ENCODE assay signal across 25 cellular contexts in the genomic region with DNA sequence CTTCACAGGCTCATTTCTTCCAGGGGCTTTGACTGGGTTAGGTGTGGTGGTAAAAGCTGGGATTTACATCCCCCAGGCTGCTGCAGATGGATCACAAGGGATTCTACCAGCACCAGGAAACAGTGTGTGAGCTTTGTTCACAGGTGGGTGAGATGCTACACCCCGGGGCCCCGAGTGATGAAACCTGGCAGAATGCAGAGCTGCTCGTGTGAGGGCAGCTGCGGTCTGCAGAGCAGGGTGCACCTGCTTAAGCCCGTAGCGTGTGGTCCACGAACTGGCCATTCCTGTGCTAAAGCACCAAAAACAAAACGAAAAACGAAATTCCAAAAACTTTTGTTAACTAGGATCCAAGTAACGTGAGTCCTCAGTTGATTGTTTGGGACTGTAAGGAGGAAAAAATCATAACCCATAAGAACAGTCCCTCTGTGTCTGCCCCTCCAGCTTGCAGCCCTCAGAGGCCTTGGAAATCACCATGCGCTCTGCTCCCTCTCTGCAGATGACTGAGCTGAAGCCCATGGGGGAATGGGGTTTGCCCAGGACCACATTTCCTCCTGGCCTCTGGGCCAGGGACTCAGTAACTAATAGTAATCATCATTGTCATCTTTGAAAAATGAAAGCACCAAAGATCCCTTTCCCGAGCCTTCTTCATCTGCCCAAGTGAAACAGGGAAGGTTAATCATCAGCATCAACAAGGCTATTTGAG. TPM values are rescaled to one million over a fixed set of nuclear protein-coding genes. Genes with fewer than 3 reads are reported as not detected.
"Had no signal": no experiment of that assay in that cellular context is flagged by ENCODE, and none has a peak within 500 bp of the region (broad histone marks: within the 10 kb centered on the region; RNA-seq: fewer than 3 reads in every experiment).

No MANE protein-coding gene starts in this region.

- H3K4me1 Mint-ChIP-seq: activated naive CD4-positive, alpha-beta T cell treated with anti-CD3 and anti-CD28 coated beads, Interleukin-2, amount 50 U/mL, for 24 hours had no signal

- H3K27me3 ChIP-seq: breast epithelium had no signal

- H3K27ac Mint-ChIP-seq: activated CD8-positive, alpha-beta T cell treated with anti-CD3 and anti-CD28 coated beads for 36 hours; activated naive CD4-positive, alpha-beta T cell treated with anti-CD3 and anti-CD28 coated beads, Interleukin-2, amount 50 U/mL, for 24 hours; activated T-cell treated with anti-CD3 and anti-CD28 coated beads, Interleukin-2, amount 50 U/mL, for 24 hours; activated T-helper 1 cell treated with anti-CD3 and anti-CD28 coated beads, Interleukin-12 subunit alpha, Interleukin-12 subunit beta, Interleukin-2, Interleukin-4 antibody, amounts not matched to agents 30 ng/mL and 10 ng/mL and 1 ng/mL, durations not matched to agents 14 hours and 24 hours and 36 hours; T-helper 1 cell treated with Interleukin-12 subunit alpha and Interleukin-12 subunit beta and Interleukin-4 antibody, amounts not matched to agents 30 μg/mL and 1 μg/mL, for 36 hours had no signal

- H3K4me3 Mint-ChIP-seq: activated CD8-positive, alpha-beta T cell treated with anti-CD3 and anti-CD28 coated beads for 36 hours; activated naive CD4-positive, alpha-beta T cell treated with anti-CD3 and anti-CD28 coated beads, Interleukin-2, amount 50 U/mL, for 24 hours; activated T-cell treated with anti-CD3 and anti-CD28 coated beads, Interleukin-2, amount 50 U/mL, for 24 hours; activated T-helper 1 cell treated with anti-CD3 and anti-CD28 coated beads, Interleukin-12 subunit alpha, Interleukin-12 subunit beta, Interleukin-2, Interleukin-4 antibody, amounts not matched to agents 30 ng/mL and 10 ng/mL and 1 ng/mL, durations not matched to agents 14 hours and 24 hours and 36 hours; T-helper 1 cell treated with Interleukin-12 subunit alpha and Interleukin-12 subunit beta and Interleukin-4 antibody, amounts not matched to agents 30 μg/mL and 1 μg/mL, for 36 hours had no signal

- DNase-seq: activated CD4-positive, alpha-beta T cell treated with anti-CD3 and anti-CD28 coated beads for 4 hours; activated CD8-positive, alpha-beta T cell treated with anti-CD3 and anti-CD28 coated beads for 36 hours; activated effector memory CD4-positive, alpha-beta T cell treated with Interleukin-2 at 50 U/mL for 16 hours; activated naive CD4-positive, alpha-beta T cell; activated T-cell treated with anti-CD3 and anti-CD28 coated beads, Interleukin-2, amount 50 U/mL, for 24 hours; aorta; central memory CD4-positive, alpha-beta T cell; NCI-H1092; NCI-H1417; NCI-H1694 treated with DMSO at 0.1 percent for 48 hours; NCI-H2029 treated with DMSO at 0.1 percent for 48 hours; NCI-H345; NCI-H510A; NCI-H526 treated with DMSO at 0.1 percent for 48 hours; NK-92 treated with Interleukin-12 subunit alpha and Interleukin-12 subunit beta, amount 100 ng/mL, for 24 hours; PC-9; SHP77 treated with DMSO at 0.1 percent for 48 hours had no signal

- H3K27me3 Mint-ChIP-seq: activated naive CD4-positive, alpha-beta T cell treated with anti-CD3 and anti-CD28 coated beads, Interleukin-2, amount 50 U/mL, for 24 hours; activated T-cell treated with anti-CD3 and anti-CD28 coated beads, Interleukin-2, amount 50 U/mL, for 24 hours had no signal

- H3K27ac ChIP-seq: breast epithelium, PC-9 had no signal

- ATAC-seq: activated CD4-positive, CD25-positive, alpha-beta regulatory T cell treated with anti-CD3 and anti-CD28 coated beads, Interleukin-2, amount 50 U/mL, for 24 hours; activated CD8-positive, alpha-beta T cell treated with anti-CD3 and anti-CD28 coated beads for 36 hours had no signal

- H3K36me3 Mint-ChIP-seq: activated naive CD4-positive, alpha-beta T cell treated with anti-CD3 and anti-CD28 coated beads, Interleukin-2, amount 50 U/mL, for 24 hours had no signal

- H3K36me3 ChIP-seq: breast epithelium had no signal

- H3K4me1 ChIP-seq: breast epithelium had no signal

- H3K9me3 ChIP-seq: breast epithelium had no signal

- H3K4me3 ChIP-seq: breast epithelium, PC-9 had no signal

- H3K9me3 Mint-ChIP-seq: activated CD8-positive, alpha-beta T cell treated with anti-CD3 and anti-CD28 coated beads for 36 hours; activated naive CD4-positive, alpha-beta T cell treated with anti-CD3 and anti-CD28 coated beads, Interleukin-2, amount 50 U/mL, for 24 hours; activated T-cell treated with anti-CD3 and anti-CD28 coated beads, Interleukin-2, amount 50 U/mL, for 24 hours; activated T-helper 1 cell treated with anti-CD3 and anti-CD28 coated beads, Interleukin-12 subunit alpha, Interleukin-12 subunit beta, Interleukin-2, Interleukin-4 antibody, amounts not matched to agents 30 ng/mL and 10 ng/mL and 1 ng/mL, durations not matched to agents 14 hours and 24 hours and 36 hours; T-helper 1 cell treated with Interleukin-12 subunit alpha and Interleukin-12 subunit beta and Interleukin-4 antibody, amounts not matched to agents 30 μg/mL and 1 μg/mL, for 36 hours had no signal

RNA-seq across cellular contexts. Expression of a gene that starts 24.6 kb away (rescaled TPM):
- total RNA-seq: activated CD8-positive, alpha-beta T cell treated with anti-CD3 and anti-CD28 coated beads for 36 hours; activated T-helper 1 cell treated with anti-CD3 and anti-CD28 coated beads, Interleukin-12 subunit alpha, Interleukin-12 subunit beta, Interleukin-2, Interleukin-4 antibody, amounts not matched to agents 30 ng/mL and 10 ng/mL and 1 ng/mL, durations not matched to agents 14 hours and 24 hours and 36 hours; aorta; chondrocyte; MCF 10A; SK-MEL-5 had no signal
- polyA plus RNA-seq: aorta had no signal
